ENCODE assay signal across 8 cellular contexts in genomic region chr19:37077615-37077928, GRCh38. TPM values are rescaled to one million over a fixed set of nuclear protein-coding genes. Genes with fewer than 3 reads are reported as not detected.
DNase-seq lines count a peak whose midpoint lies in the region; ATAC-seq and TF ChIP-seq lines count a peak whose summit lies in the region.

No MANE protein-coding gene starts in this region.

- peak overlapping the region; percentile 87 for H3K4me3 Mint-ChIP-seq in activated CD4-positive, alpha-beta T cell treated with anti-CD3 and anti-CD28 coated beads, Interleukin-2, amount 10 ng/mL, durations not matched to agents 7 days and 5 days
- peak overlapping the region; percentile 92 for H3K4me3 Mint-ChIP-seq in WTC11

- 3% methylated on average over 6 of the region's 6 CpGs for WGBS in right cardiac atrium

- H3K27me3 Mint-ChIP-seq in activated CD4-positive, alpha-beta T cell treated with anti-CD3 and anti-CD28 coated beads, Interleukin-2, amount 10 ng/mL, durations not matched to agents 7 days and 5 days = no peaks in the 10 kb centered on the region
- H3K27me3 Mint-ChIP-seq in WTC11 (ENCODE audit: low read depth) = peaks cover 7% of the 10 kb centered on the region; the same call in 1 of the 2 replicates

- H3K4me1 Mint-ChIP-seq in activated CD4-positive, alpha-beta T cell treated with anti-CD3 and anti-CD28 coated beads, Interleukin-2, amount 10 ng/mL, durations not matched to agents 7 days and 5 days = peaks cover 27% of the 10 kb centered on the region
- H3K4me1 Mint-ChIP-seq in WTC11 = peaks cover 17% of the 10 kb centered on the region

- no peaks in the 10 kb centered on the region for H3K9me3 ChIP-seq in right cardiac atrium (ENCODE audit: control insufficient read depth, low read length)

- CTCF ChIA-PET in activated CD4-positive, alpha-beta T cell treated with anti-CD3 and anti-CD28 coated beads, Interleukin-2, amount 10 ng/mL, durations not matched to agents 7 days and 5 days (lab: Charles Lee) = no interaction called here
- CTCF ChIA-PET in WTC11 (lab: Charles Lee) = interaction anchor here (1.1 to 1.4 kb wide), 2 partner anchors 95 to 104 kb away, joined by 3 to 7 read pairs; partner anchors contain the start of gene ZNF585A

- no peak for TF ChIP-seq CTCF in WTC11 (IDR thresholded peaks at IDR 0.05)

- H3K9me3 Mint-ChIP-seq in activated CD4-positive, alpha-beta T cell treated with anti-CD3 and anti-CD28 coated beads, Interleukin-2, amount 10 ng/mL, durations not matched to agents 7 days and 5 days = peaks cover 32% of the 10 kb centered on the region
- peaks cover 33% of the 10 kb centered on the region for H3K9me3 Mint-ChIP-seq in WTC11

- peak overlapping the region; percentile 97 for H3K27ac Mint-ChIP-seq in activated CD4-positive, alpha-beta T cell treated with anti-CD3 and anti-CD28 coated beads, Interleukin-2, amount 10 ng/mL, durations not matched to agents 7 days and 5 days
- peak overlapping the region; percentile 44 for H3K27ac Mint-ChIP-seq in WTC11

- peaks cover 3% of the 10 kb centered on the region for H3K4me1 ChIP-seq in right cardiac atrium (ENCODE audit: control insufficient read depth, insufficient read depth, low read length)

- H3K27ac ChIP-seq in right cardiac atrium (ENCODE audit: low read length) = peak overlapping the region; percentile 54

- H3K4me3 ChIP-seq in right cardiac atrium (ENCODE audit: low read length) = peak overlapping the region; percentile 69

- ATAC-seq in WTC11 (no peak), right cardiac atrium (no peak)

- no peaks in the 10 kb centered on the region for H3K27me3 ChIP-seq in right cardiac atrium (ENCODE audit: control insufficient read depth, insufficient read depth)

- intact Hi-C loops in right cardiac atrium (cut with DNase I) = no loop called here

- H3K36me3 Mint-ChIP-seq in activated CD4-positive, alpha-beta T cell treated with anti-CD3 and anti-CD28 coated beads, Interleukin-2, amount 10 ng/mL, durations not matched to agents 7 days and 5 days (ENCODE audit: low read depth) = peaks cover 33% of the 10 kb centered on the region
- peaks cover 21% of the 10 kb centered on the region for H3K36me3 Mint-ChIP-seq in WTC11

- POLR2A ChIA-PET in activated CD4-positive, alpha-beta T cell treated with anti-CD3 and anti-CD28 coated beads, Interleukin-2, amount 10 ng/mL, durations not matched to agents 7 days and 5 days (lab: Charles Lee) = no interaction called here
- POLR2A ChIA-PET in WTC11 (lab: Charles Lee) = interaction anchor here (0.5 to 1.3 kb wide), 5 partner anchors 95 to 227 kb away, joined by 3 to 4 read pairs (median 3); partner anchors contain the start of genes ZNF568, ZNF585A and ZNF829

- no peak for DNase-seq in activated CD4-positive, alpha-beta T cell treated with anti-CD3 and anti-CD28 coated beads, Interleukin-2, amount 10 ng/mL, durations not matched to agents 7 days and 5 days
- no peak for DNase-seq in activated CD4-positive, alpha-beta T cell treated with anti-CD3 and anti-CD28 coated beads for 48 hours
- DNase-seq in WTC11 (ENCODE audit: low spot score) (no peak), right cardiac atrium (no peak), smooth muscle cell of the brain vasculature (ENCODE audit: low read depth, low spot score) (peak; percentile 0), NCI-H446 (lab: John Stamatoyannopoulos, UW) (no peak), glomerular visceral epithelial cell (ENCODE audit: extremely low spot score) (no peak), NCI-H1417 (lab: John Stamatoyannopoulos, UW) (no peak)

TF ChIP-seq in WTC11, 78 proteins besides CTCF, POLR2A, EP300 and RAD21 (continues in another document):
- no peak for TF ChIP-seq GTF2I (CRISPR knock-in tag; conservative IDR thresholded peaks at IDR 0.05)
- TF ChIP-seq ZNF317 (CRISPR knock-in tag; IDR thresholded peaks at IDR 0.05; ENCODE audit: borderline replicate concordance, low read depth) = no peak
- TF ChIP-seq EMX1 (CRISPR knock-in tag; IDR thresholded peaks at IDR 0.05) = no peak
- no peak for TF ChIP-seq SMAD3 (CRISPR knock-in tag; IDR thresholded peaks at IDR 0.05; ENCODE audit: borderline replicate concordance)
- TF ChIP-seq CDX4 (CRISPR knock-in tag; IDR thresholded peaks at IDR 0.05; ENCODE audit: borderline replicate concordance) = no peak
- no peak for TF ChIP-seq PRRX2 (CRISPR knock-in tag; IDR thresholded peaks at IDR 0.05)
- no peak for TF ChIP-seq ZNF121 (CRISPR knock-in tag; IDR thresholded peaks at IDR 0.05)
- TF ChIP-seq ERG (CRISPR knock-in tag; IDR thresholded peaks at IDR 0.05) = no peak
- TF ChIP-seq ZNF532 (CRISPR knock-in tag; IDR thresholded peaks at IDR 0.05; ENCODE audit: borderline replicate concordance) = no peak
- no peak for TF ChIP-seq MYBL2 (CRISPR knock-in tag; IDR thresholded peaks at IDR 0.05)
- no peak for TF ChIP-seq ZNF671 (CRISPR knock-in tag; IDR thresholded peaks at IDR 0.05)
- TF ChIP-seq ZNF396 (CRISPR knock-in tag; IDR thresholded peaks at IDR 0.05; ENCODE audit: borderline replicate concordance) = no peak
- no peak for TF ChIP-seq USF1 (CRISPR knock-in tag; IDR thresholded peaks at IDR 0.05)
- no peak for TF ChIP-seq TP53 (CRISPR knock-in tag; IDR thresholded peaks at IDR 0.05)
- TF ChIP-seq USF2 (CRISPR knock-in tag; IDR thresholded peaks at IDR 0.05) = no peak

RNA-seq across cellular contexts. Expression of gene ZNF420, which starts 0.7 kb away (rescaled TPM):
- 10 to 100 TPM; 10.3 to 14.3 TPM for total RNA-seq in activated CD4-positive, alpha-beta T cell treated with anti-CD3 and anti-CD28 coated beads, Interleukin-2, amount 10 ng/mL, durations not matched to agents 7 days and 5 days
- total RNA-seq in WTC11 (2021) (10.4 to 14.9 TPM (median 12.3 TPM) in 3 replicates), right cardiac atrium (10 to 100 TPM in 2 of 4 donors, 1 to 10 TPM in 2; 8.7 to 11.9 (median 9.9) TPM)
- polyA plus RNA-seq in right cardiac atrium = 4.5 TPM
